Comparison of ENCODE assay signal across 8 cellular contexts in genomic region chr6:88165877-88166492, GRCh38. TPM values are rescaled to one million over a fixed set of nuclear protein-coding genes. Genes with fewer than 3 reads are reported as not detected.
DNase-seq lines count a peak whose midpoint lies in the region; FAIRE-seq and TF ChIP-seq lines count a peak whose summit lies in the region.

CNR1 (minus strand) TSS chr6:88166347; CDS start chr6:88145274, 21,073 bp downstream.

- H3K4me2 ChIP-seq in osteoblast (ENCODE audit: insufficient read depth, low read length): peak within 1 kb of the TSS; percentile 60

- in situ Hi-C loops in HAP-1 (cut with MboI; ENCODE audit: low sequenced_read_pairs): no loop called here

- H3K27ac ChIP-seq in osteoblast (ENCODE audit: low read depth, low read length): no peak within 1 kb of the TSS

- no peak for TF ChIP-seq CTCF in osteoblast (IDR thresholded peaks at IDR 0.05; ENCODE audit: extremely low read depth, low read depth, low read length)

- H3K9me3 ChIP-seq in HAP-1: peaks cover 2% of the 10 kb centered on the region; the same call in 1 of the 2 replicates
- H3K9me3 ChIP-seq in osteoblast (ENCODE audit: low read depth, low read length): no peaks in the 10 kb centered on the region

- DNase-seq in activated CD8-positive, alpha-beta memory T cell treated with anti-CD3 and anti-CD28 coated beads, Interleukin-2, amount 50 U/mL, for 48 hours: peak; percentile 58
- DNase-seq in activated CD8-positive, alpha-beta memory T cell treated with anti-CD3 and anti-CD28 coated beads, Interleukin-2, amount 50 U/mL, for 4 hours: no peak
- DNase-seq in HAP-1 (ENCODE audit: low spot score in 2 of 2) (peak; percentile 72 to 84), NCI-H1048 (lab: John Stamatoyannopoulos, UW) (peak; percentile 20), frontal cortex (ENCODE audit: low spot score in 2 of 2) (peak; percentile 54 to 63), osteoblast (ENCODE audit: insufficient read length, low spot score, missing footprints) (peak; percentile 72), SIG-M5 (lab: John Stamatoyannopoulos, UW) (no peak)
- peak; percentile 8 to 14 for DNase-seq in activated CD4-positive, alpha-beta T cell treated with anti-CD3 and anti-CD28 coated beads, Interleukin-2, amount 50 U/mL, for 48 hours

- peak within 1 kb of the TSS; percentile 70 for H3K4me3 ChIP-seq in HAP-1
- peak within 1 kb of the TSS; percentile 52 for H3K4me3 ChIP-seq in osteoblast (ENCODE audit: insufficient read depth, low read length)

- H3K27me3 ChIP-seq in HAP-1 (ENCODE audit: low read depth): no peaks in the 10 kb centered on the region
- peaks cover 61% of the 10 kb centered on the region for H3K27me3 ChIP-seq in osteoblast (ENCODE audit: insufficient read depth, low read length)

- H2AFZ ChIP-seq in osteoblast (ENCODE audit: low read length): no peak within 1 kb of the TSS

- no peaks in the 10 kb centered on the region for H3K79me2 ChIP-seq in osteoblast (ENCODE audit: insufficient read depth, low read length)

- H3K4me1 ChIP-seq in HAP-1 (peaks cover 22% of the 10 kb centered on the region), osteoblast (ENCODE audit: insufficient read depth, low read length) (no peaks in the 10 kb centered on the region)

- H4K20me1 ChIP-seq in osteoblast (ENCODE audit: insufficient read depth, low read length): no peaks in the 10 kb centered on the region

- H3K36me3 ChIP-seq in HAP-1 (replicated peaks) (no peaks in the 10 kb centered on the region), osteoblast (ENCODE audit: insufficient read depth, low read length) (no peaks in the 10 kb centered on the region)

- no peak for FAIRE-seq in frontal cortex (lab: Jason Lieb, UNC)

RNA-seq across cellular contexts. Expression of gene CNR1, which starts in this region (rescaled TPM):
- total RNA-seq in frontal cortex (342 TPM), osteoblast (not detected in 2 replicates)

Comparison
In these comparisons a context has a peak if more than half of its experiments do, and no peak if none do; other contexts are left out.
1. RNA of gene CNR1 (total RNA-seq): 342 TPM in frontal cortex (single experiment); not detected in osteoblast; every median in the first group is over 100 times any median in the second.
2. DNase-seq: peak in activated CD8-positive, alpha-beta memory T cell treated with anti-CD3 and anti-CD28 coated beads, Interleukin-2, amount 50 U/mL, for 48 hours (single experiment), HAP-1 (2 of 2), NCI-H1048 (single experiment), activated CD4-positive, alpha-beta T cell treated with anti-CD3 and anti-CD28 coated beads, Interleukin-2, amount 50 U/mL, for 48 hours (2 of 2) and frontal cortex (2 of 2); none in activated CD8-positive, alpha-beta memory T cell treated with anti-CD3 and anti-CD28 coated beads, Interleukin-2, amount 50 U/mL, for 4 hours (single experiment) and SIG-M5 (single experiment).
3. Peak in DNase-seq, H3K4me3 ChIP-seq and H3K4me2 ChIP-seq in osteoblast; RNA of the gene not detected or under 1 TPM.